Comparison of ENCODE assay signal across 11 cellular contexts in genomic region chr17:64103751-64104364, GRCh38. TPM values are rescaled to one million over a fixed set of nuclear protein-coding genes. Genes with fewer than 3 reads are reported as not detected.
DNase-seq lines count a peak whose midpoint lies in the region; ATAC-seq and TF ChIP-seq lines count a peak whose summit lies in the region.
"Had no signal": no experiment of that assay in that cellular context is flagged by ENCODE, and none has a peak within 500 bp of the region (broad histone marks: within the 10 kb centered on the region; RNA-seq: fewer than 3 reads in every experiment).

No MANE protein-coding gene starts in this region.

- H3K27ac Mint-ChIP-seq in effector memory CD8-positive, alpha-beta T cell = peak overlapping the region; percentile 41 to 80

- H3K4me3 ChIP-seq in adrenal gland (no peak overlapping the region), upper lobe of right lung (no peak overlapping the region)

- peak; percentile 77 to 88 for DNase-seq in AML-193 (lab: John Stamatoyannopoulos, UW)
- DNase-seq in OCI-M1 (lab: John Stamatoyannopoulos, UW) = peak; percentile 17
- DNase-seq in effector memory CD8-positive, alpha-beta T cell = no peak
- no peak for DNase-seq in adrenal gland
- no peak for DNase-seq in upper lobe of right lung
- DNase-seq in HT-29 (ENCODE audit: low spot score) = no peak
- DNase-seq in HuH-7.5 (ENCODE audit: low spot score) = no peak
- DNase-seq: central memory CD4-positive, alpha-beta T cell; NCI-H2171; nucleus accumbens had no signal

- peak overlapping the region; percentile 8 to 42 for H3K4me3 Mint-ChIP-seq in effector memory CD8-positive, alpha-beta T cell

- peaks cover 61 to 69% of the 10 kb centered on the region in 2 donors for H3K4me1 Mint-ChIP-seq in effector memory CD8-positive, alpha-beta T cell (ENCODE audit: low read depth in 2 of 2)

- H3K4me1 ChIP-seq in adrenal gland (replicated peaks in 1 of 2) (peaks cover 52 to 75% of the 10 kb centered on the region in 2 donors), upper lobe of right lung (peaks cover 11% of the 10 kb centered on the region)

- H3K9me3 Mint-ChIP-seq in effector memory CD8-positive, alpha-beta T cell = no peaks in the 10 kb centered on the region

- TF ChIP-seq CTCF in adrenal gland (IDR thresholded peaks at IDR 0.05) (no peak), upper lobe of right lung (IDR thresholded peaks at IDR 0.05) (no peak)

- H3K27me3 Mint-ChIP-seq in effector memory CD8-positive, alpha-beta T cell = no peaks in the 10 kb centered on the region

- H3K27ac ChIP-seq in adrenal gland (no peak overlapping the region), upper lobe of right lung (no peak overlapping the region)

- peaks cover 25% of the 10 kb centered on the region for H3K36me3 Mint-ChIP-seq in effector memory CD8-positive, alpha-beta T cell (ENCODE audit: insufficient read depth)

- H3K27me3 ChIP-seq in adrenal gland (no peaks in the 10 kb centered on the region), upper lobe of right lung (no peaks in the 10 kb centered on the region)

- TF ChIP-seq POLR2A in adrenal gland (IDR thresholded peaks at IDR 0.05) = no peak

- H3K36me3 ChIP-seq in adrenal gland (replicated peaks in 1 of 2) = no peaks in the 10 kb centered on the region
- H3K36me3 ChIP-seq in upper lobe of right lung = no peaks in the 10 kb centered on the region

- intact Hi-C loops in adrenal gland (cut with DNase I) (no loop called here), upper lobe of right lung (cut with DNase I) (no loop called here)

- peak; percentile 65 for ATAC-seq in GM19035 (IDR thresholded peaks at IDR 0.05; ENCODE audit: unreplicated experiment)
- no peak for ATAC-seq in effector memory CD8-positive, alpha-beta T cell (replicated peaks)
- no peak for ATAC-seq in upper lobe of right lung

- 63 to 91% (median 71%) methylated on average over 1 of the region's 1 CpG for WGBS in adrenal gland, 4 donors

- H3K9me3 ChIP-seq in adrenal gland (replicated peaks in 1 of 3) (no peaks in the 10 kb centered on the region), upper lobe of right lung (no peaks in the 10 kb centered on the region)

RNA-seq across cellular contexts. Expression of gene ERN1, which starts 26.1 kb away (rescaled TPM):
- 100 to 1,000 TPM in 5 of 8 donors, 10 to 100 TPM in 3; 47.7 to 205 (median 122) TPM for total RNA-seq in adrenal gland
- 10 to 100 TPM; 31.9 to 52.4 (median 32.6) TPM for polyA plus RNA-seq in adrenal gland
- 52.6 TPM for total RNA-seq in upper lobe of right lung
- total RNA-seq in HT-29 (2014; rRNA removed; shearing (Covaris generic)) = 6.9 and 7.3 TPM in 2 replicates

Comparison
In these comparisons a context has a peak if more than half of its experiments do, and no peak if none do; other contexts are left out.
1. DNase-seq: peak in AML-193 (2 of 2) and OCI-M1 (single experiment); none in effector memory CD8-positive, alpha-beta T cell (0 of 3), adrenal gland (0 of 7), upper lobe of right lung (single experiment), HT-29 (single experiment) and HuH-7.5 (single experiment).